In the genomic region with DNA sequence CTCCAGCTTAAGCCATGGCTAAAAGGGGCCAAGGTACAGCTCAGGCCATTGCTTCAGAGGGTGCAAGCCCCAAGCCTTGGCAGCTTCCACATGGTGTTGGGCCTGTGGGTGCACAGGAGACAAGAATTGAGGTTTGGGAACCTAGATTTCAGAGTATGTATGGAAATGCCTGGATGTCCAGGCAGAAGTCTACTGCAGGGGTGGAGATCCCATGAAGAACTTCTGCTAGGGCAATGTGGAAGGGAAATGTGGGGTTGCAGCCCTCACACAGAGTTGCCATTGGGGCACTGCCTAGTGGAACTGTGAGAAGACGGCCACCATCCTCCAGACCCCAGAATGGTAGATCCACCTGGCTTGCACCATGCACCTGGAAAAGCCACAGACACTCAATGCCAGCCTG, we compare ENCODE assay signal across 2 cellular contexts. TPM values are rescaled to one million over a fixed set of nuclear protein-coding genes. Genes with fewer than 3 reads are reported as not detected.
"Had no signal": no experiment of that assay in that cellular context is flagged by ENCODE, and none has a peak within 500 bp of the region (broad histone marks: within the 10 kb centered on the region; RNA-seq: fewer than 3 reads in every experiment).

No MANE protein-coding gene starts in this region.

RNA-seq across cellular contexts. Expression of a gene that starts 8.2 kb away (rescaled TPM):
- total RNA-seq: G401 had no signal
- polyA plus RNA-seq: GM12878 had no signal

RNA-seq across cellular contexts. Expression of a gene that starts 25.1 kb away (rescaled TPM):
- total RNA-seq: GM12878 had no signal
- polyA plus RNA-seq: GM12878 had no signal
